In genomic region chr7:96303686-96304443, GRCh38 we compare ENCODE assay signal across 11 cellular contexts. TPM values are rescaled to one million over a fixed set of nuclear protein-coding genes. Genes with fewer than 3 reads are reported as not detected.
DNase-seq lines count a peak whose midpoint lies in the region; ATAC-seq and TF ChIP-seq lines count a peak whose summit lies in the region.
"Had no signal": no experiment of that assay in that cellular context is flagged by ENCODE, and none has a peak within 500 bp of the region (broad histone marks: within the 10 kb centered on the region; RNA-seq: fewer than 3 reads in every experiment).

No MANE protein-coding gene starts in this region.

- ATAC-seq in GM21786 (IDR thresholded peaks at IDR 0.05; ENCODE audit: unreplicated experiment) (no peak), HG03565 (IDR thresholded peaks at IDR 0.05; ENCODE audit: unreplicated experiment) (no peak), GM18502 (IDR thresholded peaks at IDR 0.05; ENCODE audit: poor library complexity, unreplicated experiment) (no peak)

- peak overlapping the region; percentile 73 for H3K27ac Mint-ChIP-seq in activated naive CD4-positive, alpha-beta T cell treated with anti-CD3 and anti-CD28 coated beads for 36 hours
- H3K27ac Mint-ChIP-seq: IgD-negative memory B cell had no signal

- peaks cover 53% of the 10 kb centered on the region; the same call in 1 of the 2 replicates for H3K79me2 ChIP-seq in SK-N-SH (ENCODE audit: insufficient read depth)

- peaks cover 13 to 15% of the 10 kb centered on the region in 2 experiments for H3K4me1 ChIP-seq in SK-N-SH (ENCODE audit: control insufficient read depth in 1 of 2, insufficient read depth in 2 of 2, low read depth in 1 of 2, low read length in 1 of 2)

- H3K4me3 Mint-ChIP-seq in activated naive CD4-positive, alpha-beta T cell treated with anti-CD3 and anti-CD28 coated beads for 36 hours, result no peak overlapping the region
- H3K4me3 Mint-ChIP-seq: IgD-negative memory B cell had no signal

- DNase-seq in activated naive CD4-positive, alpha-beta T cell treated with anti-CD3 and anti-CD28 coated beads for 36 hours, result no peak
- no peak for DNase-seq in activated naive CD4-positive, alpha-beta T cell (lab: John Stamatoyannopoulos, UW)
- no peak for DNase-seq in SK-N-SH
- peak; percentile 86 for DNase-seq in iris pigment epithelial cell (ENCODE audit: low read depth)
- DNase-seq in GM19240 (ENCODE audit: insufficient read length, low spot score), result no peak
- DNase-seq: caudate nucleus, left cardiac atrium had no signal

- CTCF ChIA-PET in activated naive CD4-positive, alpha-beta T cell treated with anti-CD3 and anti-CD28 coated beads for 36 hours (lab: Charles Lee), result interaction anchor here (0.7 kb wide), 2 partner anchors 12 to 14 kb away, joined by 3 read pairs; no protein-coding TSS in a partner anchor
- CTCF ChIA-PET in SK-N-SH (lab: Yijun Ruan, JAX), result interaction anchor here (1.2 to 1.4 kb wide), 2 partner anchors 25 to 41 kb away, joined by 3 read pairs; no protein-coding TSS in a partner anchor

- TF ChIP-seq CTCF in SK-N-SH (IDR thresholded peaks at IDR 0.05), result no peak

- 41% methylated on average over 5 of the region's 5 CpGs for WGBS in SK-N-SH (ENCODE audit: low lambda C conversion rate)

- H3K27me3 ChIP-seq in SK-N-SH (ENCODE audit: insufficient read depth), result no peaks in the 10 kb centered on the region

- no peaks in the 10 kb centered on the region for H3K9me3 Mint-ChIP-seq in activated naive CD4-positive, alpha-beta T cell treated with anti-CD3 and anti-CD28 coated beads for 36 hours

- peak overlapping the region; percentile 16 for H3K4me2 ChIP-seq in SK-N-SH

- TF ChIP-seq EP300 in SK-N-SH (IDR thresholded peaks at IDR 0.05; ENCODE audit: borderline replicate concordance in 1 of 2, low read depth in 1 of 2, low read length in 1 of 2), result peak in 1 of 2 experiments; percentile 69; a peak in 2 of 4 replicates

- H3K9ac ChIP-seq in SK-N-SH, result no peak overlapping the region

- H3K4me3 ChIP-seq in SK-N-SH (ENCODE audit: low read depth in 2 of 2, low read length in 1 of 2), result no peak overlapping the region

- H3K27ac ChIP-seq in SK-N-SH (ENCODE audit: low read depth in 2 of 2, low read length in 1 of 2), result peak overlapping the region in 1 of 2 experiments; percentile 63; a peak in 3 of 4 replicates

- intact Hi-C loops in activated naive CD4-positive, alpha-beta T cell treated with anti-CD3 and anti-CD28 coated beads for 36 hours (cut with micrococcal nuclease), result loop anchor here (1.0 kb wide), 3 partner anchors 16 to 532 kb away; no protein-coding TSS in a partner anchor

- POLR2A ChIA-PET in SK-N-SH (lab: Yijun Ruan, JAX), result no interaction called here

- no peaks in the 10 kb centered on the region for H3K9me2 ChIP-seq in SK-N-SH

- H3F3A ChIP-seq in SK-N-SH (replicated peaks; ENCODE audit: insufficient read depth), result peaks cover 26% of the 10 kb centered on the region

- TF ChIP-seq RAD21 in SK-N-SH (IDR thresholded peaks at IDR 0.05; ENCODE audit: low read length), result no peak

- H3K4me1 Mint-ChIP-seq in activated naive CD4-positive, alpha-beta T cell treated with anti-CD3 and anti-CD28 coated beads for 36 hours (ENCODE audit: low read depth), result peaks cover 39% of the 10 kb centered on the region

- H2AFZ ChIP-seq in SK-N-SH (ENCODE audit: low read depth), result no peak overlapping the region

- peaks cover 4% of the 10 kb centered on the region for H3K36me3 Mint-ChIP-seq in activated naive CD4-positive, alpha-beta T cell treated with anti-CD3 and anti-CD28 coated beads for 36 hours (ENCODE audit: low read depth)

- H3K27me3 Mint-ChIP-seq in activated naive CD4-positive, alpha-beta T cell treated with anti-CD3 and anti-CD28 coated beads for 36 hours (ENCODE audit: low read depth), result no peaks in the 10 kb centered on the region
- H3K27me3 Mint-ChIP-seq: IgD-negative memory B cell had no signal

- peaks cover 88% of the 10 kb centered on the region for H4K20me1 ChIP-seq in SK-N-SH (ENCODE audit: insufficient read depth)

- H3K9me3 ChIP-seq in SK-N-SH, result no peaks in the 10 kb centered on the region

- no peaks in the 10 kb centered on the region for H3K36me3 ChIP-seq in SK-N-SH (replicated peaks in 1 of 2; ENCODE audit: control insufficient read depth in 1 of 2, insufficient read depth in 2 of 2, low read length in 1 of 2)

TF ChIP-seq in SK-N-SH, 30 proteins besides CTCF, POLR2A, EP300 and RAD21:
- TF ChIP-seq CHD2 (IDR thresholded peaks at IDR 0.05; ENCODE audit: low read length, partially characterized antibody), result no peak
- TF ChIP-seq FOSL2 (IDR thresholded peaks at IDR 0.05; ENCODE audit: borderline replicate concordance, low read depth), result peak; percentile 42
- TF ChIP-seq TEAD4 (IDR thresholded peaks at IDR 0.05; ENCODE audit: borderline replicate concordance, insufficient read depth), result peak; percentile 57; the same call in 1 of the 2 replicates
- peak; percentile 75 for TF ChIP-seq JUND (IDR thresholded peaks at IDR 0.05)
- no peak for TF ChIP-seq NRF1 (IDR thresholded peaks at IDR 0.05; ENCODE audit: low read depth, low read length)
- TF ChIP-seq PBX3 (IDR thresholded peaks at IDR 0.05), result peak; percentile 92
- TF ChIP-seq TCF12 (IDR thresholded peaks at IDR 0.05), result peak; percentile 67
- TF ChIP-seq TAF1 (IDR thresholded peaks at IDR 0.05; ENCODE audit: borderline replicate concordance, low read depth, low read length), result no peak

RNA-seq across cellular contexts. Expression of gene SLC25A13, which starts 18.0 kb away (rescaled TPM):
- 1 to 10 TPM; 4.0 to 5.7 TPM for total RNA-seq in activated naive CD4-positive, alpha-beta T cell treated with anti-CD3 and anti-CD28 coated beads for 36 hours
- polyA plus RNA-seq in SK-N-SH (2012; rRNA removed), result 16.0 and 20.0 TPM in 2 replicates
- 17.7 and 17.9 TPM in 2 replicates for polyA plus RNA-seq in SK-N-SH (2012; cell fraction: cytosol; rRNA removed)
- 21.0 and 37.5 TPM in 2 replicates for polyA plus RNA-seq in SK-N-SH (2012; cell fraction: nucleus; rRNA removed)
